In the genomic region with DNA sequence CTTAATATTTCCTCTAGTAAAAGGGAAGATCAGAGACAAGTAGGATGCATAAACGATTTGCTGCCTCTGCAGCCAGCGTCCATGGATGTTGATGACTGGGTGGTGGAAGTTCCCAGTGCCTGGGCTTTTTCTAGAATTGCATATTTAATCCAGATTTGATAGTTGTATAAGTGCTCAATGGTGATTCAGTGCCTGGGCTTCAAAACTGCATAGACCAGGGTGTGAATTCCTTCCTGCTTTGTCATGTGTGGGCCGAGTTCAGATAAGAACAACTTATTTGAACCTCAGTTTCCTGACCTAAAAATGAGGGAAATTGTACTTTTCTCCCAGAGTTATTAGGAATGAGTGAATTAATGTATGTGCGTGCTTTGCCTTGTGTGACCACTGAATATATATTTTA, we compare ENCODE assay signal across 12 cellular contexts.
DNase-seq lines count a peak whose midpoint lies in the region; ATAC-seq and TF ChIP-seq lines count a peak whose summit lies in the region.
"Had no signal": no experiment of that assay in that cellular context is flagged by ENCODE, and none has a peak within 500 bp of the region (broad histone marks: within the 10 kb centered on the region; RNA-seq: fewer than 3 reads in every experiment).

No MANE protein-coding gene starts in this region.

- peaks cover 74% of the 10 kb centered on the region for H3K4me1 ChIP-seq in SJSA1 (replicated peaks)
- H3K4me1 ChIP-seq in fibroblast of lung (ENCODE audit: control insufficient read depth, extremely low read depth, insufficient read depth, low read length) = peaks cover 27% of the 10 kb centered on the region
- H3K4me1 ChIP-seq in GM23338 (ENCODE audit: insufficient read depth) = peaks cover 5% of the 10 kb centered on the region; the same call in 1 of the 2 replicates

- H3F3A ChIP-seq in GM23338 (replicated peaks; ENCODE audit: low read depth) = no peaks in the 10 kb centered on the region

- H3K9me3 ChIP-seq in SJSA1 (replicated peaks) (no peaks in the 10 kb centered on the region), fibroblast of lung (ENCODE audit: control insufficient read depth, insufficient read depth, low read depth, low read length) (no peaks in the 10 kb centered on the region)

- H3K9ac ChIP-seq in fibroblast of lung (ENCODE audit: insufficient read depth, low read length) = no peak overlapping the region

- DNase-seq in COLO829 (ENCODE audit: low spot score) (peak; percentile 45), SJSA1 (ENCODE audit: low read depth in 1 of 2, low spot score in 2 of 2) (peak; percentile 79 to 80), fibroblast of lung (ENCODE audit: low read depth in 2 of 2) (peak; percentile 79 to 99), osteocyte (ENCODE audit: extremely low spot score, unreplicated experiment) (no peak), GM23338 (ENCODE audit: low spot score) (no peak), activated gamma-delta T cell (lab: John Stamatoyannopoulos, UW) (no peak)
- DNase-seq: activated naive CD4-positive, alpha-beta T cell; KG1; NCI-H526 treated with DMSO at 0.1 percent for 48 hours; T1000 had no signal

- H3K27ac Mint-ChIP-seq in osteocyte (ENCODE audit: unreplicated experiment) = peak overlapping the region; percentile 74
- H3K27ac Mint-ChIP-seq in GM23338 = no peak overlapping the region

- peaks cover 5% of the 10 kb centered on the region for H3K79me2 ChIP-seq in fibroblast of lung (ENCODE audit: control insufficient read depth, insufficient read depth, low read length)
- no peaks in the 10 kb centered on the region for H3K79me2 ChIP-seq in GM23338 (replicated peaks; ENCODE audit: insufficient read depth)

- H3K36me3 Mint-ChIP-seq in osteocyte (ENCODE audit: unreplicated experiment) (no peaks in the 10 kb centered on the region), GM23338 (ENCODE audit: low read depth) (no peaks in the 10 kb centered on the region)

- peak overlapping the region; percentile 65 for H3K4me2 ChIP-seq in fibroblast of lung (ENCODE audit: extremely low read depth, insufficient read depth, low read length)
- no peak overlapping the region for H3K4me2 ChIP-seq in GM23338

- peak overlapping the region; percentile 92 for H3K27ac ChIP-seq in SJSA1
- H3K27ac ChIP-seq in fibroblast of lung (ENCODE audit: insufficient read depth, low read length) = peak overlapping the region; percentile 77
- H3K27ac ChIP-seq in GM23338 (ENCODE audit: low read depth) = no peak overlapping the region

- no peaks in the 10 kb centered on the region for H3K27me3 Mint-ChIP-seq in osteocyte (ENCODE audit: unreplicated experiment)
- no peaks in the 10 kb centered on the region for H3K27me3 Mint-ChIP-seq in GM23338 (ENCODE audit: insufficient read depth, low read depth, poor library complexity)

- H4K20me1 ChIP-seq in fibroblast of lung (ENCODE audit: control insufficient read depth, extremely low read depth, insufficient read depth, low read length) (no peaks in the 10 kb centered on the region), GM23338 (replicated peaks; ENCODE audit: insufficient read depth) (no peaks in the 10 kb centered on the region)

- no peak overlapping the region for H2AFZ ChIP-seq in fibroblast of lung (ENCODE audit: low read length)
- H2AFZ ChIP-seq in GM23338 = no peak overlapping the region

- H3K9me2 ChIP-seq in GM23338 (ENCODE audit: insufficient read depth) = no peaks in the 10 kb centered on the region

- H3K4me1 Mint-ChIP-seq in osteocyte (ENCODE audit: unreplicated experiment) (peaks cover 69% of the 10 kb centered on the region), GM23338 (peaks cover 15% of the 10 kb centered on the region)

- H3K27me3 ChIP-seq in SJSA1 (replicated peaks) (no peaks in the 10 kb centered on the region), fibroblast of lung (ENCODE audit: control insufficient read depth, insufficient read depth, low read length) (no peaks in the 10 kb centered on the region), GM23338 (ENCODE audit: insufficient read depth) (no peaks in the 10 kb centered on the region)

- H3K9me3 Mint-ChIP-seq in osteocyte (ENCODE audit: unreplicated experiment) (peaks cover 3% of the 10 kb centered on the region), GM23338 (no peaks in the 10 kb centered on the region)

- H3K4me3 ChIP-seq in SJSA1 = no peak overlapping the region
- H3K4me3 ChIP-seq in fibroblast of lung (replicated peaks in 1 of 4; ENCODE audit: control extremely low read depth in 1 of 4, insufficient read depth in 1 of 4, low read depth in 3 of 4, low read length in 4 of 4) = no peak overlapping the region
- H3K4me3 ChIP-seq in GM23338 = no peak overlapping the region

- H3K36me3 ChIP-seq in SJSA1 = peaks cover 7% of the 10 kb centered on the region; the same call in 1 of the 2 replicates
- H3K36me3 ChIP-seq in fibroblast of lung (ENCODE audit: control insufficient read depth, insufficient read depth, low read length) = no peaks in the 10 kb centered on the region
- no peaks in the 10 kb centered on the region for H3K36me3 ChIP-seq in GM23338 (ENCODE audit: insufficient read depth)

- TF ChIP-seq CTCF in fibroblast of lung (conservative IDR thresholded peaks at IDR 0.05 in 1 of 2, IDR thresholded peaks at IDR 0.05 in 1 of 2; ENCODE audit: low read depth in 1 of 2, low read length in 2 of 2) = no peak
- TF ChIP-seq CTCF in osteocyte (IDR thresholded peaks at IDR 0.05) = no peak
- TF ChIP-seq CTCF in GM23338 (conservative IDR thresholded peaks at IDR 0.05; ENCODE audit: low read depth in 2 of 2) = no peak

- ATAC-seq in GM23338 (no peak), GM21737 (IDR thresholded peaks at IDR 0.05; ENCODE audit: unreplicated experiment) (no peak), HG03520 (IDR thresholded peaks at IDR 0.05; ENCODE audit: unreplicated experiment) (no peak)

- no peak overlapping the region for H3K4me3 Mint-ChIP-seq in osteocyte (ENCODE audit: unreplicated experiment)
- no peak overlapping the region for H3K4me3 Mint-ChIP-seq in GM23338

TF ChIP-seq in GM23338, 12 proteins besides CTCF, POLR2A, EP300 and RAD21 (continues in another document):
- TF ChIP-seq, protein P1, sequence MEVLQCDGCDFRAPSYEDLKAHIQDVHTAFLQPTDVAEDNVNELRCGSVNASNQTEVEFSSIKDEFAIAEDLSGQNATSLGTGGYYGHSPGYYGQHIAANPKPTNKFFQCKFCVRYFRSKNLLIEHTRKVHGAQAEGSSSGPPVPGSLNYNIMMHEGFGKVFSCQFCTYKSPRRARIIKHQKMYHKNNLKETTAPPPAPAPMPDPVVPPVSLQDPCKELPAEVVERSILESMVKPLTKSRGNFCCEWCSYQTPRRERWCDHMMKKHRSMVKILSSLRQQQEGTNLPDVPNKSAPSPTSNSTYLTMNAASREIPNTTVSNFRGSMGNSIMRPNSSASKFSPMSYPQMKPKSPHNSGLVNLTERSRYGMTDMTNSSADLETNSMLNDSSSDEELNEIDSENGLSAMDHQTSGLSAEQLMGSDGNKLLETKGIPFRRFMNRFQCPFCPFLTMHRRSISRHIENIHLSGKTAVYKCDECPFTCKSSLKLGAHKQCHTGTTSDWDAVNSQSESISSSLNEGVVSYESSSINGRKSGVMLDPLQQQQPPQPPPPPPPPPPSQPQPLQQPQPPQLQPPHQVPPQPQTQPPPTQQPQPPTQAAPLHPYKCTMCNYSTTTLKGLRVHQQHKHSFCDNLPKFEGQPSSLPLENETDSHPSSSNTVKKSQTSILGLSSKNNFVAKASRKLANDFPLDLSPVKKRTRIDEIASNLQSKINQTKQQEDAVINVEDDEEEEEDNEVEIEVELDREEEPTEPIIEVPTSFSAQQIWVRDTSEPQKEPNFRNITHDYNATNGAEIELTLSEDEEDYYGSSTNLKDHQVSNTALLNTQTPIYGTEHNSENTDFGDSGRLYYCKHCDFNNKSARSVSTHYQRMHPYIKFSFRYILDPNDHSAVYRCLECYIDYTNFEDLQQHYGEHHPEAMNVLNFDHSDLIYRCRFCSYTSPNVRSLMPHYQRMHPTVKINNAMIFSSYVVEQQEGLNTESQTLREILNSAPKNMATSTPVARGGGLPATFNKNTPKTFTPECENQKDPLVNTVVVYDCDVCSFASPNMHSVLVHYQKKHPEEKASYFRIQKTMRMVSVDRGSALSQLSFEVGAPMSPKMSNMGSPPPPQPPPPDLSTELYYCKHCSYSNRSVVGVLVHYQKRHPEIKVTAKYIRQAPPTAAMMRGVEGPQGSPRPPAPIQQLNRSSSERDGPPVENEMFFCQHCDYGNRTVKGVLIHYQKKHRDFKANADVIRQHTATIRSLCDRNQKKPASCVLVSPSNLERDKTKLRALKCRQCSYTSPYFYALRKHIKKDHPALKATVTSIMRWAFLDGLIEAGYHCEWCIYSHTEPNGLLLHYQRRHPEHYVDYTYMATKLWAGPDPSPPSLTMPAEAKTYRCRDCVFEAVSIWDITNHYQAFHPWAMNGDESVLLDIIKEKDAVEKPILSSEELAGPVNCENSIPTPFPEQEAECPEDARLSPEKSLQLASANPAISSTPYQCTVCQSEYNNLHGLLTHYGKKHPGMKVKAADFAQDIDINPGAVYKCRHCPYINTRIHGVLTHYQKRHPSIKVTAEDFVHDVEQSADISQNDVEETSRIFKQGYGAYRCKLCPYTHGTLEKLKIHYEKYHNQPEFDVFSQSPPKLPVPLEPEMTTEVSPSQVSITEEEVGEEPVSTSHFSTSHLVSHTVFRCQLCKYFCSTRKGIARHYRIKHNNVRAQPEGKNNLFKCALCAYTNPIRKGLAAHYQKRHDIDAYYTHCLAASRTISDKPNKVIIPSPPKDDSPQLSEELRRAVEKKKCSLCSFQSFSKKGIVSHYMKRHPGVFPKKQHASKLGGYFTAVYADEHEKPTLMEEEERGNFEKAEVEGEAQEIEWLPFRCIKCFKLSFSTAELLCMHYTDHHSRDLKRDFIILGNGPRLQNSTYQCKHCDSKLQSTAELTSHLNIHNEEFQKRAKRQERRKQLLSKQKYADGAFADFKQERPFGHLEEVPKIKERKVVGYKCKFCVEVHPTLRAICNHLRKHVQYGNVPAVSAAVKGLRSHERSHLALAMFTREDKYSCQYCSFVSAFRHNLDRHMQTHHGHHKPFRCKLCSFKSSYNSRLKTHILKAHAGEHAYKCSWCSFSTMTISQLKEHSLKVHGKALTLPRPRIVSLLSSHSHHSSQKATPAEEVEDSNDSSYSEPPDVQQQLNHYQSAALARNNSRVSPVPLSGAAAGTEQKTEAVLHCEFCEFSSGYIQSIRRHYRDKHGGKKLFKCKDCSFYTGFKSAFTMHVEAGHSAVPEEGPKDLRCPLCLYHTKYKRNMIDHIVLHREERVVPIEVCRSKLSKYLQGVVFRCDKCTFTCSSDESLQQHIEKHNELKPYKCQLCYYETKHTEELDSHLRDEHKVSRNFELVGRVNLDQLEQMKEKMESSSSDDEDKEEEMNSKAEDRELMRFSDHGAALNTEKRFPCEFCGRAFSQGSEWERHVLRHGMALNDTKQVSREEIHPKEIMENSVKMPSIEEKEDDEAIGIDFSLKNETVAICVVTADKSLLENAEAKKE (CRISPR knock-in tag; IDR thresholded peaks at IDR 0.05) = no peak
- TF ChIP-seq POLR2AphosphoS5 (IDR thresholded peaks at IDR 0.05; ENCODE audit: low read depth) (no peak), EZH2phosphoT487 (IDR thresholded peaks at IDR 0.05; ENCODE audit: unreplicated experiment) (no peak)

Comparison
In these comparisons a context has a peak if more than half of its experiments do, and no peak if none do; other contexts are left out.
1. DNase-seq: peak in COLO829 (single experiment), SJSA1 (2 of 2) and fibroblast of lung (2 of 2); none in osteocyte (single experiment), GM23338 (single experiment) and activated gamma-delta T cell (single experiment).